ENCODE assay signal across 23 cellular contexts in genomic region chr3:34374521-34374920, GRCh38.
A peak's percentile ranks its signal among the peaks of the same experiment; 100 is the strongest.
DNase-seq lines count a peak whose midpoint lies in the region; ATAC-seq, FAIRE-seq and TF ChIP-seq lines count a peak whose summit lies in the region.
"Had no signal": no experiment of that assay in that cellular context is flagged by ENCODE, and none has a peak within 500 bp of the region (broad histone marks: within the 10 kb centered on the region; RNA-seq: fewer than 3 reads in every experiment).

No MANE protein-coding gene starts in this region.

- H2BK12ac ChIP-seq in H1 (ENCODE audit: low read depth, low read length), result no peak overlapping the region

- H2AFZ ChIP-seq in OCI-LY7 (ENCODE audit: low read length) (no peak overlapping the region), H1 (ENCODE audit: low read length) (no peak overlapping the region)

- no peak overlapping the region for H2AK5ac ChIP-seq in H1 (ENCODE audit: low read depth, low read length)

- DNase-seq in DMS 273 (lab: John Stamatoyannopoulos, UW; ENCODE audit: unreplicated experiment) (peak; percentile 4), DMS 273 treated with DMSO at 0.1 percent for 48 hours (lab: John Stamatoyannopoulos, UW) (no peak), OCI-LY7 (ENCODE audit: low spot score) (no peak), H1 (ENCODE audit: low read depth in 1 of 2, low spot score in 2 of 2) (no peak), NCI-H1436 treated with DMSO at 0.1 percent for 48 hours (lab: John Stamatoyannopoulos, UW) (no peak), right lobe of liver (no peak), H7 (no peak)
- DNase-seq: ACHN, BE2C, Calu3, Karpas-422, NCI-H1092, NCI-H1417 treated with DMSO at 0.1 percent for 48 hours, NCI-H187, NCI-H2081 treated with DMSO at 0.1 percent for 48 hours, NCI-H2171, NCI-H226, NCI-H510A, NCI-H69, PC-3 had no signal

- POLR2A ChIA-PET in OCI-LY7 (lab: Charles Lee), result interaction anchor here (1.2 kb wide), 1 partner anchor 474 kb away, joined by 3 read pairs; no protein-coding TSS in a partner anchor
- POLR2A ChIA-PET in H1 (lab: Charles Lee; ENCODE audit: partially characterized antibody), result no interaction called here

- H2BK20ac ChIP-seq in H1 (ENCODE audit: low read length), result no peak overlapping the region

- H3K4ac ChIP-seq in H1 (replicated peaks; ENCODE audit: insufficient read length, low read depth, low read length), result no peak overlapping the region

- H2BK120ac ChIP-seq in H1 (replicated peaks; ENCODE audit: low read depth, low read length), result no peak overlapping the region

- H4K5ac ChIP-seq in H1 (ENCODE audit: insufficient read length, low read depth, low read length), result no peak overlapping the region

- H3K36me3 ChIP-seq in OCI-LY7 (ENCODE audit: insufficient read depth, low read length) (no peaks in the 10 kb centered on the region), H1 (ENCODE audit: control insufficient read depth in 2 of 4, insufficient read depth in 4 of 4, low read length in 3 of 4) (no peaks in the 10 kb centered on the region), right lobe of liver (no peaks in the 10 kb centered on the region), H7 (replicated peaks; ENCODE audit: control insufficient read depth, insufficient read depth, low read length) (no peaks in the 10 kb centered on the region)
- H3K36me3 ChIP-seq: BE2C had no signal

- H3K9me2 ChIP-seq in OCI-LY7 (ENCODE audit: insufficient read depth, low read length), result no peaks in the 10 kb centered on the region

- FAIRE-seq in H1 (lab: Jason Lieb, UNC), result no peak
- FAIRE-seq: HepG2 had no signal

- H4K20me1 ChIP-seq in OCI-LY7 (ENCODE audit: insufficient read depth, low read length), result no peaks in the 10 kb centered on the region
- no peaks in the 10 kb centered on the region for H4K20me1 ChIP-seq in H1 (replicated peaks in 1 of 2; ENCODE audit: control insufficient read depth in 1 of 2, insufficient read depth in 2 of 2, low read length in 2 of 2)

- H4K8ac ChIP-seq in H1 (ENCODE audit: extremely low read depth, insufficient read depth, low read length), result no peak overlapping the region

- TF ChIP-seq RAD21 in H1 (IDR thresholded peaks at IDR 0.05 in 1 of 2, conservative IDR thresholded peaks at IDR 0.05 in 1 of 2; ENCODE audit: low read depth in 2 of 2, low read length in 2 of 2), result peak; percentile 16 to 22; a peak in 2 of 4 replicates

- TF ChIP-seq POLR2A in H1 (IDR thresholded peaks at IDR 0.05; ENCODE audit: control extremely low read depth in 1 of 2, low read depth in 2 of 2, low read length in 2 of 2), result no peak
- no peak for TF ChIP-seq POLR2A in right lobe of liver (IDR thresholded peaks at IDR 0.05)

- no peaks in the 10 kb centered on the region; the same call in 1 of the 2 replicates for H3K23me2 ChIP-seq in H1 (ENCODE audit: low read depth, low read length)

- H3K9ac ChIP-seq in H1 (replicated peaks in 1 of 4; ENCODE audit: extremely low read depth in 1 of 4, low read depth in 3 of 4, low read length in 3 of 4), result no peak overlapping the region

- ATAC-seq in right lobe of liver, result no peak
- ATAC-seq: HepG2, PC-3, SK-N-SH treated with all-trans-retinoic acid at 6 μM for 48 hours had no signal

- 0 out of 2 replicates have a peak, but pooled peaks have one; percentile 14 for TF ChIP-seq CTCF in OCI-LY7 (conservative IDR thresholded peaks at IDR 0.05; ENCODE audit: low read length)
- TF ChIP-seq CTCF in H1 (IDR thresholded peaks at IDR 0.05; ENCODE audit: control extremely low read depth in 1 of 3, insufficient read depth in 1 of 3, low read depth in 1 of 3, low read length in 3 of 3), result no peak
- no peak for TF ChIP-seq CTCF in right lobe of liver (IDR thresholded peaks at IDR 0.05)

- intact Hi-C loops in OCI-LY7 (cut with micrococcal nuclease; ENCODE audit: unreplicated experiment) (no loop called here), right lobe of liver (cut with DNase I) (no loop called here)

- no peak overlapping the region for H3K18ac ChIP-seq in H1 (ENCODE audit: extremely low read depth, low read length)

- no peak overlapping the region for H4K91ac ChIP-seq in H1 (replicated peaks; ENCODE audit: insufficient read length, low read length)

- H3K27ac ChIP-seq in OCI-LY7 (ENCODE audit: low read depth, low read length, poor library complexity, severe bottlenecking), result no peak overlapping the region
- no peak overlapping the region for H3K27ac ChIP-seq in H1 (ENCODE audit: low read depth, low read length)
- no peak overlapping the region for H3K27ac ChIP-seq in right lobe of liver
- H3K27ac ChIP-seq: 22Rv1 had no signal

- H3K79me2 ChIP-seq in OCI-LY7 (ENCODE audit: insufficient read depth, low read depth, low read length), result no peaks in the 10 kb centered on the region
- no peaks in the 10 kb centered on the region for H3K79me2 ChIP-seq in H1 (ENCODE audit: control insufficient read depth in 1 of 2, insufficient read depth in 2 of 2, low read length in 2 of 2)

- no peak overlapping the region for H3K23ac ChIP-seq in H1 (ENCODE audit: insufficient read length)

- H3K27me3 ChIP-seq in H1 (replicated peaks in 1 of 4; ENCODE audit: control insufficient read depth in 3 of 4, extremely low read depth in 1 of 4, insufficient read depth in 3 of 4, low read length in 3 of 4) (no peaks in the 10 kb centered on the region), right lobe of liver (no peaks in the 10 kb centered on the region), H7 (ENCODE audit: control insufficient read depth, insufficient read depth, low read length) (no peaks in the 10 kb centered on the region)
- H3K27me3 ChIP-seq: BE2C had no signal

- CTCF ChIA-PET in OCI-LY7 (lab: Charles Lee; ENCODE audit: unreplicated experiment), result interaction anchor here (0.6 kb wide), 1 partner anchor 47 kb away, joined by 3 read pairs; no protein-coding TSS in a partner anchor
- CTCF ChIA-PET in H1 (lab: Charles Lee; ENCODE audit: partially characterized antibody), result interaction anchor here (0.9 to 2.1 kb wide), 3 partner anchors 14 to 267 kb away, joined by 4 to 6 read pairs (median 5); no protein-coding TSS in a partner anchor

- BruUV-seq in OCI-LY7 (replicated peaks; lab: Mats Ljungman, UMichigan), result no TSS peak

- no peak overlapping the region for H3K4me3 ChIP-seq in OCI-LY7 (ENCODE audit: low read depth, low read length, poor library complexity, severe bottlenecking)
- H3K4me3 ChIP-seq in H1 (ENCODE audit: extremely low read depth in 1 of 4, insufficient read depth in 2 of 4, low read depth in 3 of 4, low read length in 4 of 4), result no peak overlapping the region
- no peak overlapping the region for H3K4me3 ChIP-seq in right lobe of liver
- no peak overlapping the region for H3K4me3 ChIP-seq in H7 (ENCODE audit: insufficient read depth, low read depth, low read length)

- H3K9me3 ChIP-seq in OCI-LY7 (ENCODE audit: low read length) (no peaks in the 10 kb centered on the region), H1 (ENCODE audit: insufficient read depth in 2 of 2, low read depth in 1 of 2, low read length in 1 of 2) (no peaks in the 10 kb centered on the region), right lobe of liver (no peaks in the 10 kb centered on the region)
- H3K9me3 ChIP-seq: BE2C had no signal

- no peaks in the 10 kb centered on the region for H3K79me1 ChIP-seq in H1 (ENCODE audit: low read depth, low read length)

- H3K4me1 ChIP-seq in OCI-LY7 (ENCODE audit: insufficient read depth, low read length, poor library complexity, severe bottlenecking), result no peaks in the 10 kb centered on the region
- no peaks in the 10 kb centered on the region for H3K4me1 ChIP-seq in H1 (replicated peaks in 1 of 4; ENCODE audit: control insufficient read depth in 3 of 4, insufficient read depth in 4 of 4, low read length in 3 of 4)
- H3K4me1 ChIP-seq in right lobe of liver, result no peaks in the 10 kb centered on the region
- H3K4me1 ChIP-seq: BE2C had no signal

- TF ChIP-seq EP300 in H1 (IDR thresholded peaks at IDR 0.05; ENCODE audit: borderline replicate concordance in 1 of 2, low read depth in 2 of 2, low read length in 2 of 2), result no peak

- no peak overlapping the region for H3K56ac ChIP-seq in H1 (replicated peaks; ENCODE audit: insufficient read length, low read depth, low read length)

- no peak overlapping the region for H2BK5ac ChIP-seq in H1 (ENCODE audit: low read depth, low read length)

- no peak overlapping the region for H3K14ac ChIP-seq in H1 (ENCODE audit: insufficient read length)

- H3K4me2 ChIP-seq in OCI-LY7 (ENCODE audit: low read length) (no peak overlapping the region), H1 (ENCODE audit: insufficient read depth in 1 of 2, low read depth in 2 of 2, low read length in 2 of 2) (no peak overlapping the region)

- H2BK15ac ChIP-seq in H1 (ENCODE audit: low read length), result no peak overlapping the region

TF ChIP-seq in H1, 55 proteins besides CTCF, POLR2A, EP300 and RAD21:
- TF ChIP-seq SP2 (IDR thresholded peaks at IDR 0.05; ENCODE audit: low read length) (no peak), PHF8 (conservative IDR thresholded peaks at IDR 0.05; ENCODE audit: low read depth, low read length) (no peak), BACH1 (IDR thresholded peaks at IDR 0.05; ENCODE audit: low read length) (no peak), HDAC6 (IDR thresholded peaks at IDR 0.05; ENCODE audit: low read depth, low read length) (no peak), TCF12 (IDR thresholded peaks at IDR 0.05; ENCODE audit: low read depth, low read length) (no peak)
